In the genomic region with DNA sequence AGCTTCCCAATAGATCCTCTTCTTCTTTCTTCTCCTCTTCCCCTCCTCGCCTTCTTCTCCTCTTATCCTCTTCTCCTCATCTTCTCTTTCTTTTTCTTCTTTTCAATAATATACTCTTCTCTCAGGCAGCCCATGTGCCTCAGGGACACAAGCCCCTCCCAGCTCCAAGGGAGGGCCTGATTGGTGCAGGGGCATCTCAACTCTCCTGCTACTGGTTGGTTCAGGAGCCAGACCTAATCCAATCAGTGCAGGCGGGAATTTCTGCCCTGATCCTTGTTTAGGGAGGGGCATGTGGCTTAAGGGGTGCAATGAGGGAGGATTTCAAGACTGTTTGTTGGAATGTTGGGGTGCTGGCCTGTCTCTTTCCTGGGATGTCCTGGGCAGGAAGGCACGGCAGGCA, we compare ENCODE assay signal across 22 cellular contexts. TPM values are rescaled to one million over a fixed set of nuclear protein-coding genes. Genes with fewer than 3 reads are reported as not detected.
DNase-seq lines count a peak whose midpoint lies in the region; ATAC-seq, FAIRE-seq and TF ChIP-seq lines count a peak whose summit lies in the region.
"Had no signal": no experiment of that assay in that cellular context is flagged by ENCODE, and none has a peak within 500 bp of the region (broad histone marks: within the 10 kb centered on the region; RNA-seq: fewer than 3 reads in every experiment).

No MANE protein-coding gene starts in this region.

- 0 out of 5 replicates have a peak, but pooled peaks cover 0 to 2% of the 10 kb centered on the region in 2 experiments for H3K36me3 ChIP-seq in HepG2 (replicated peaks in 1 of 2; ENCODE audit: control insufficient read depth in 1 of 2, insufficient read depth in 2 of 2, low read length in 2 of 2)
- no peaks in the 10 kb centered on the region for H3K36me3 ChIP-seq in right lobe of liver
- no peaks in the 10 kb centered on the region for H3K36me3 ChIP-seq in esophagus squamous epithelium
- H3K36me3 ChIP-seq: BLaER1, HAP-1 had no signal

- CTCF ChIA-PET in HepG2 (lab: Yijun Ruan, JAX; ENCODE audit: low intra/inter-chr PET ratio, low total read pairs) (no interaction called here), WTC11 (lab: Charles Lee) (interaction anchor here (1.2 to 7.6 kb wide), 2 partner anchors 14 to 15 kb away, joined by 3 to 40 read pairs; no protein-coding TSS in a partner anchor)

- TF ChIP-seq CTCF in HepG2 (CRISPR knock-in tag; IDR thresholded peaks at IDR 0.05) (no peak), right lobe of liver (IDR thresholded peaks at IDR 0.05) (no peak), WTC11 (IDR thresholded peaks at IDR 0.05) (no peak), esophagus squamous epithelium (IDR thresholded peaks at IDR 0.05) (no peak)

- TF ChIP-seq EP300 in HepG2 (IDR thresholded peaks at IDR 0.05; ENCODE audit: low read depth in 2 of 2, low read length in 2 of 2), result no peak
- no peak for TF ChIP-seq EP300 in HepG2 (CRISPR knock-in tag; IDR thresholded peaks at IDR 0.05; ENCODE audit: borderline replicate concordance)

- no peak for FAIRE-seq in HepG2 (lab: Jason Lieb, UNC)

- ATAC-seq in HepG2 (peak; percentile 55), right lobe of liver (no peak), WTC11 (peak; percentile 67), HG02870 (IDR thresholded peaks at IDR 0.05; ENCODE audit: unreplicated experiment) (no peak)

- H3K27ac ChIP-seq in HepG2 (ENCODE audit: extremely low read length, insufficient read depth, low read length) (no peak overlapping the region), right lobe of liver (no peak overlapping the region), esophagus squamous epithelium (no peak overlapping the region)
- H3K27ac ChIP-seq: BLaER1, HL-60 had no signal

- peaks cover 6% of the 10 kb centered on the region; the same call in 1 of the 2 replicates for H3K9me3 Mint-ChIP-seq in WTC11
- H3K9me3 Mint-ChIP-seq: CD14-positive monocyte; CD4-positive, alpha-beta memory T cell had no signal

- WGBS in HepG2 (ENCODE audit: low lambda C conversion rate), result 89% methylated on average over 3 of the region's 3 CpGs
- 90% methylated on average over 2 of the region's 3 CpGs for WGBS in right lobe of liver (ENCODE audit: insufficient coverage, low coverage, low lambda C conversion rate, missing lambda C conversion rate)
- 69 to 72% methylated on average over 1 to 2 of the region's 3 CpGs for WGBS in esophagus squamous epithelium, 2 donors

- H4K20me1 ChIP-seq in HepG2 (ENCODE audit: insufficient read depth, low read length), result no peaks in the 10 kb centered on the region
- H4K20me1 ChIP-seq: BLaER1 had no signal

- DNase-seq in HepG2 (ENCODE audit: low spot score) (no peak), right lobe of liver (no peak), WTC11 (ENCODE audit: low spot score) (no peak), iPS-NIHi7 (ENCODE audit: extremely low spot score) (peak; percentile 28), esophagus squamous epithelium (lab: John Stamatoyannopoulos, UW) (no peak)
- no peak for DNase-seq in stimulated activated CD4-positive, alpha-beta T cell treated with anti-CD3 and anti-CD28 coated beads, Interleukin-4, amount 100 ng/mL, for 24 hours
- DNase-seq: 8988T; CD4-positive, alpha-beta memory T cell; DMS79 treated with DMSO at 0.1 percent for 48 hours; GF-D8; HFFc6; KBM-7 had no signal

- no peak overlapping the region for H2AFZ ChIP-seq in HepG2 (ENCODE audit: low read length)

- TF ChIP-seq POLR2A in HepG2 (IDR thresholded peaks at IDR 0.05; ENCODE audit: insufficient read depth in 1 of 2, low read depth in 2 of 2, low read length in 2 of 2), result no peak
- no peak for TF ChIP-seq POLR2A in right lobe of liver (IDR thresholded peaks at IDR 0.05)
- TF ChIP-seq POLR2A in esophagus squamous epithelium (IDR thresholded peaks at IDR 0.05), result no peak

- TF ChIP-seq RAD21 in HepG2 (CRISPR knock-in tag; IDR thresholded peaks at IDR 0.05), result no peak

- intact Hi-C loops in HepG2 (cut with micrococcal nuclease; ENCODE audit: unreplicated experiment) (no loop called here), right lobe of liver (cut with DNase I) (no loop called here), esophagus squamous epithelium (cut with DNase I) (no loop called here)

- H3K27ac Mint-ChIP-seq in WTC11, result no peak overlapping the region
- H3K27ac Mint-ChIP-seq: CD14-positive monocyte; CD4-positive, alpha-beta memory T cell; HFFc6; IgD-negative memory B cell had no signal

- H3K79me2 ChIP-seq in HepG2 (ENCODE audit: insufficient read depth, low read length), result no peaks in the 10 kb centered on the region

- H3K9me3 ChIP-seq in HepG2 (ENCODE audit: low read length) (no peaks in the 10 kb centered on the region), right lobe of liver (no peaks in the 10 kb centered on the region), esophagus squamous epithelium (no peaks in the 10 kb centered on the region)
- H3K9me3 ChIP-seq: BLaER1, HAP-1 had no signal

- no TSS peak for BruUV-seq in HepG2 (replicated peaks; lab: Mats Ljungman, UMichigan)

- no peak overlapping the region for H3K4me2 ChIP-seq in HepG2 (ENCODE audit: low read depth, low read length)
- H3K4me2 ChIP-seq: BLaER1 had no signal

- H3K9ac ChIP-seq in HepG2 (ENCODE audit: insufficient read depth, low read depth, low read length), result no peak overlapping the region
- H3K9ac ChIP-seq: BLaER1 had no signal

- H3K4me3 Mint-ChIP-seq in WTC11, result no peak overlapping the region
- H3K4me3 Mint-ChIP-seq: CD14-positive monocyte; CD4-positive, alpha-beta memory T cell; HFFc6; IgD-negative memory B cell had no signal

- in situ Hi-C loops in HepG2 (cut with HindIII; ENCODE audit: extremely low pct_ligation_motif_present, low pct_unique_long_range_greater_than_20kb), result no loop called here

- no peaks in the 10 kb centered on the region for H3K36me3 Mint-ChIP-seq in WTC11
- H3K36me3 Mint-ChIP-seq: CD14-positive monocyte; CD4-positive, alpha-beta memory T cell; IgD-negative memory B cell had no signal

- peaks cover 4% of the 10 kb centered on the region for H3K27me3 Mint-ChIP-seq in WTC11 (ENCODE audit: low read depth)

- POLR2A ChIA-PET in HepG2 (lab: Yijun Ruan, JAX), result interaction anchor here (1.0 to 1.3 kb wide), 3 partner anchors 22 to 48 kb away, joined by 3 to 4 read pairs (median 3); no protein-coding TSS in a partner anchor
- POLR2A ChIA-PET in WTC11 (lab: Charles Lee), result no interaction called here

- H3K27me3 ChIP-seq in HepG2 (ENCODE audit: control insufficient read depth in 1 of 2, insufficient read depth in 2 of 2, low read length in 2 of 2) (no peaks in the 10 kb centered on the region), right lobe of liver (no peaks in the 10 kb centered on the region), esophagus squamous epithelium (peaks cover 0 to 7% (median 0%) of the 10 kb centered on the region in 4 donors)
- H3K27me3 ChIP-seq: BLaER1 had no signal

- no peak overlapping the region for H3K4me3 ChIP-seq in HepG2 (replicated peaks in 1 of 3; ENCODE audit: insufficient read depth in 1 of 3, low read depth in 2 of 3, low read length in 3 of 3)
- H3K4me3 ChIP-seq in right lobe of liver, result no peak overlapping the region
- H3K4me3 ChIP-seq in esophagus squamous epithelium, result no peak overlapping the region
- H3K4me3 ChIP-seq: BLaER1, HAP-1 had no signal

- H3K4me1 ChIP-seq in HepG2 (ENCODE audit: insufficient read depth, low read length) (peaks cover 39% of the 10 kb centered on the region), right lobe of liver (peaks cover 0 to 34% (median 10%) of the 10 kb centered on the region in 4 donors), esophagus squamous epithelium (peaks cover 0 to 8% (median 7%) of the 10 kb centered on the region in 3 donors)
- H3K4me1 ChIP-seq: BLaER1, HAP-1 had no signal

- H3K4me1 Mint-ChIP-seq in WTC11, result no peaks in the 10 kb centered on the region
- H3K4me1 Mint-ChIP-seq: CD14-positive monocyte; CD4-positive, alpha-beta memory T cell had no signal

RNA-seq across cellular contexts. Expression of gene SERPINA12, which starts 9.0 kb away (rescaled TPM):
- total RNA-seq in HepG2 (2016; rRNA removed; fragmentation: Illumina TruSeq; extraction: Trizol) (not detected in 2 replicates), right lobe of liver (1 to 10 TPM in 1 of 6 experiments, under 1 TPM in 2, not detected in 3; 0.26 to 2.8 (median 0.39) TPM), WTC11 (2021) (not detected in 3 replicates), esophagus squamous epithelium (not detected)
- total RNA-seq in HepG2 (2016; cell fraction: cytosol; rRNA removed; fragmentation: Illumina TruSeq; extraction: Trizol; ENCODE audit: low read depth), result not detected in 2 replicates
- total RNA-seq in HepG2 (2016; cell fraction: insoluble cytoplasmic fraction; rRNA removed; fragmentation: Illumina TruSeq; extraction: Trizol), result not detected in 2 replicates
- not detected in 2 replicates for total RNA-seq in HepG2 (2016; cell fraction: membrane; rRNA removed; fragmentation: Illumina TruSeq; extraction: Trizol)
- total RNA-seq in HepG2 (2016; cell fraction: nucleus; rRNA removed; fragmentation: Illumina TruSeq; extraction: Trizol), result not detected in 2 replicates
- polyA plus RNA-seq in HepG2 (2011; rRNA removed), result 0.08 TPM in 1 of 2 replicates, not detected in the other
- 0.07 TPM in 1 of 2 replicates, not detected in the other for polyA plus RNA-seq in HepG2 (2011; cell fraction: cytosol; rRNA removed)
- polyA plus RNA-seq in HepG2 (2011; cell fraction: nucleus; rRNA removed), result not detected in 2 replicates
- polyA plus RNA-seq in HepG2 (2012), result 9.8 and 20.4 TPM in 2 replicates
- polyA plus RNA-seq in HepG2 (2016; cell fraction: cytosol; fragmentation: Illumina TruSeq; extraction: Trizol; ENCODE audit: low read depth), result not detected in 2 replicates
- polyA plus RNA-seq in HepG2 (2016; cell fraction: insoluble cytoplasmic fraction; fragmentation: Illumina TruSeq; extraction: Trizol; ENCODE audit: low read depth), result 0.11 TPM in 1 of 2 replicates, not detected in the other
- 0.08 TPM in 1 of 2 replicates, not detected in the other for polyA plus RNA-seq in HepG2 (2016; cell fraction: membrane; fragmentation: Illumina TruSeq; extraction: Trizol; ENCODE audit: low read depth)
- not detected in 2 replicates for polyA plus RNA-seq in HepG2 (2016; cell fraction: nucleus; fragmentation: Illumina TruSeq; extraction: Trizol; ENCODE audit: insufficient read depth, low read depth)
- polyA minus RNA-seq in HepG2 (2011; rRNA and poly(A)+ RNA removed; ENCODE audit: low replicate concordance), result 0.10 TPM in 1 of 2 replicates, not detected in the other
- not detected in 2 replicates for polyA minus RNA-seq in HepG2 (2011; cell fraction: cytosol; rRNA and poly(A)+ RNA removed)
- polyA minus RNA-seq in HepG2 (2011; cell fraction: nucleus; rRNA and poly(A)+ RNA removed), result not detected in 2 replicates
- total RNA-seq: A673; CD4-positive, alpha-beta memory T cell; H4; HFFc6; HT1080 had no signal
- polyA plus RNA-seq: AG04450; CD14-positive monocyte; CD4-positive, alpha-beta memory T cell; IgD-negative memory B cell had no signal

RNA-seq across cellular contexts. Expression of gene SERPINA9, which starts 24.3 kb away (rescaled TPM):
- total RNA-seq in HepG2 (2016; rRNA removed; fragmentation: Illumina TruSeq; extraction: Trizol) (not detected in 2 replicates), right lobe of liver (under 1 TPM in 1 of 6 experiments, not detected in 5; 0.18 TPM), WTC11 (2021) (not detected in 3 replicates), esophagus squamous epithelium (not detected)
- total RNA-seq in HepG2 (2016; cell fraction: cytosol; rRNA removed; fragmentation: Illumina TruSeq; extraction: Trizol; ENCODE audit: low read depth), result not detected in 2 replicates
- total RNA-seq in HepG2 (2016; cell fraction: insoluble cytoplasmic fraction; rRNA removed; fragmentation: Illumina TruSeq; extraction: Trizol), result not detected in 2 replicates
- total RNA-seq in HepG2 (2016; cell fraction: membrane; rRNA removed; fragmentation: Illumina TruSeq; extraction: Trizol), result not detected in 2 replicates
- not detected in 2 replicates for total RNA-seq in HepG2 (2016; cell fraction: nucleus; rRNA removed; fragmentation: Illumina TruSeq; extraction: Trizol)
- polyA plus RNA-seq in HepG2 (2011; rRNA removed), result 0.12 and 0.21 TPM in 2 replicates
- polyA plus RNA-seq in HepG2 (2011; cell fraction: cytosol; rRNA removed), result 0.16 and 0.18 TPM in 2 replicates
- polyA plus RNA-seq in HepG2 (2011; cell fraction: nucleus; rRNA removed), result 0.64 and 1.1 TPM in 2 replicates
- 0.17 and 0.78 TPM in 2 replicates for polyA plus RNA-seq in HepG2 (2012)
- polyA plus RNA-seq in HepG2 (2016; cell fraction: cytosol; fragmentation: Illumina TruSeq; extraction: Trizol; ENCODE audit: low read depth), result not detected in 2 replicates
- not detected in 2 replicates for polyA plus RNA-seq in HepG2 (2016; cell fraction: insoluble cytoplasmic fraction; fragmentation: Illumina TruSeq; extraction: Trizol; ENCODE audit: low read depth)
- polyA plus RNA-seq in HepG2 (2016; cell fraction: membrane; fragmentation: Illumina TruSeq; extraction: Trizol; ENCODE audit: low read depth), result not detected in 2 replicates
- polyA plus RNA-seq in HepG2 (2016; cell fraction: nucleus; fragmentation: Illumina TruSeq; extraction: Trizol; ENCODE audit: insufficient read depth, low read depth), result not detected in 2 replicates
- polyA minus RNA-seq in HepG2 (2011; rRNA and poly(A)+ RNA removed; ENCODE audit: low replicate concordance), result 0.12 TPM in 1 of 2 replicates, not detected in the other
- not detected in 2 replicates for polyA minus RNA-seq in HepG2 (2011; cell fraction: cytosol; rRNA and poly(A)+ RNA removed)
- polyA minus RNA-seq in HepG2 (2011; cell fraction: nucleus; rRNA and poly(A)+ RNA removed), result 0.37 TPM in 1 of 2 replicates, not detected in the other
- total RNA-seq: A673; CD4-positive, alpha-beta memory T cell; H4; HFFc6; HT1080 had no signal
- polyA plus RNA-seq: CD14-positive monocyte; CD4-positive, alpha-beta memory T cell had no signal

RNA-seq across cellular contexts. Expression of gene SERPINA11, which starts 47.7 kb away (rescaled TPM):
- 9.8 and 21.2 TPM in 2 replicates for total RNA-seq in HepG2 (2016; rRNA removed; fragmentation: Illumina TruSeq; extraction: Trizol)
- 4.9 TPM in 2 replicates for total RNA-seq in HepG2 (2016; cell fraction: cytosol; rRNA removed; fragmentation: Illumina TruSeq; extraction: Trizol; ENCODE audit: low read depth)
- total RNA-seq in HepG2 (2016; cell fraction: insoluble cytoplasmic fraction; rRNA removed; fragmentation: Illumina TruSeq; extraction: Trizol), result 7.7 and 19.9 TPM in 2 replicates
- 6.8 and 7.2 TPM in 2 replicates for total RNA-seq in HepG2 (2016; cell fraction: membrane; rRNA removed; fragmentation: Illumina TruSeq; extraction: Trizol)
- 17.5 and 21.4 TPM in 2 replicates for total RNA-seq in HepG2 (2016; cell fraction: nucleus; rRNA removed; fragmentation: Illumina TruSeq; extraction: Trizol)
- 131 and 142 TPM in 2 replicates for polyA plus RNA-seq in HepG2 (2011; rRNA removed)
- polyA plus RNA-seq in HepG2 (2011; cell fraction: cytosol; rRNA removed), result 228 and 231 TPM in 2 replicates
- 105 and 121 TPM in 2 replicates for polyA plus RNA-seq in HepG2 (2011; cell fraction: nucleus; rRNA removed)
- polyA plus RNA-seq in HepG2 (2012), result 284 and 307 TPM in 2 replicates
- 9.3 and 10.7 TPM in 2 replicates for polyA plus RNA-seq in HepG2 (2016; cell fraction: cytosol; fragmentation: Illumina TruSeq; extraction: Trizol; ENCODE audit: low read depth)
- 10.5 and 15.9 TPM in 2 replicates for polyA plus RNA-seq in HepG2 (2016; cell fraction: insoluble cytoplasmic fraction; fragmentation: Illumina TruSeq; extraction: Trizol; ENCODE audit: low read depth)
- 8.6 and 9.0 TPM in 2 replicates for polyA plus RNA-seq in HepG2 (2016; cell fraction: membrane; fragmentation: Illumina TruSeq; extraction: Trizol; ENCODE audit: low read depth)
- polyA plus RNA-seq in HepG2 (2016; cell fraction: nucleus; fragmentation: Illumina TruSeq; extraction: Trizol; ENCODE audit: insufficient read depth, low read depth), result 40.1 and 45.5 TPM in 2 replicates
- 88.7 TPM in 1 of 2 replicates, not detected in the other for polyA minus RNA-seq in HepG2 (2011; rRNA and poly(A)+ RNA removed; ENCODE audit: low replicate concordance)
- polyA minus RNA-seq in HepG2 (2011; cell fraction: cytosol; rRNA and poly(A)+ RNA removed), result 75.9 and 114 TPM in 2 replicates
- 62.1 and 71.2 TPM in 2 replicates for polyA minus RNA-seq in HepG2 (2011; cell fraction: nucleus; rRNA and poly(A)+ RNA removed)
- total RNA-seq in right lobe of liver, result 100 to 1,000 TPM in 4 of 6 experiments, 10 to 100 TPM in 2; 79.7 to 414 (median 172) TPM
- total RNA-seq in WTC11 (2021), result 0.34 to 0.53 TPM (median 0.46 TPM) in 3 replicates
- not detected for total RNA-seq in esophagus squamous epithelium
- total RNA-seq: A673; CD4-positive, alpha-beta memory T cell; H4; HFFc6; HT1080 had no signal
- polyA plus RNA-seq: AG04450; CD14-positive monocyte; CD4-positive, alpha-beta memory T cell; IgD-negative memory B cell had no signal

Comparison
In these comparisons a context has a peak if more than half of its experiments do, and no peak if none do; other contexts are left out.
1. ATAC-seq: peak in HepG2 (single experiment) and WTC11 (single experiment); none in right lobe of liver (0 of 4) and HG02870 (single experiment).
2. Of the 50 proteins assayed by ChIP-seq in both HepG2 and WTC11: peak only in HepG2: none; only in WTC11: none; in both: NFYB; in neither: 49.